18 cellular contexts compared by ENCODE assay signal in the genomic region with DNA sequence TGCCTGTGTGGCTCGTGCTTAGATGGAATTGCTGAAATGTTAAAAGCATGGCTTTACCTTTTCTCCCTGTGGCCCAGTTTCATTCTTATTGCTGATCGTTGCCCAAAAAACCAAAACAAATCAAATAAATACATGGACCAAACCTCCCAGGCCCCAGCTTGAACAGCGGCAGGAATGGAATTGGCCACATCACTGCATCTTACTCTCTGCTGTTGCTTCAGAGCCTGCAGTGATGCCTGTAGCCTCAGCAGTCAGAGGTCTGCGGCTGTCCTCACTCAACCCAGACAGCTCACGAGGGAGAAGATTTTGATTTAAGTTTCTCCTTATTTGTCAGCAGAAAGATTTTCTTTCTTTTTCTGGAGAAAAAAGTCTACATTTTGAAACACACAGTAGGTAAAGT.
"Had no signal": no experiment of that assay in that cellular context is flagged by ENCODE, and none has a peak within 500 bp of the region (broad histone marks: within the 10 kb centered on the region; RNA-seq: fewer than 3 reads in every experiment).

No MANE protein-coding gene starts in this region.

- H3K4me3 ChIP-seq: ascending aorta, lung, skin epidermis had no signal

- ATAC-seq: natural killer cell; stimulated activated naive CD8-positive, alpha-beta T cell treated with anti-CD3 and anti-CD28 coated beads, Interleukin-15, amount 100 ng/mL, for 72 hours had no signal

- H3K4me1 ChIP-seq: ascending aorta had no signal

- H3K36me3 ChIP-seq: ascending aorta, WERI-Rb-1 had no signal

- H3K27me3 ChIP-seq: ascending aorta had no signal

- H3K27ac ChIP-seq: ascending aorta, skin epidermis, WERI-Rb-1 had no signal

- DNase-seq: activated CD4-positive, alpha-beta T cell treated with anti-CD3 and anti-CD28 coated beads for 1 hour; activated CD8-positive, alpha-beta memory T cell treated with anti-CD3 and anti-CD28 coated beads for 24 hours; activated CD8-positive, alpha-beta memory T cell treated with anti-CD3 and anti-CD28 coated beads, Interleukin-2, amount 50 U/mL, for 48 hours; activated effector memory CD4-positive, alpha-beta T cell treated with anti-CD3 and anti-CD28 coated beads, Interleukin-2, amount 50 U/mL, for 16 hours; activated naive CD4-positive, alpha-beta T cell treated with anti-CD3 and anti-CD28 coated beads, Interleukin-2, amount 50 U/mL, for 16 hours; activated T-cell treated with anti-CD3 and anti-CD28 coated beads, Interleukin-2, amount 50 U/mL, for 48 hours; cortex of kidney; erythroblast; islet precursor cell; left colon; natural killer cell; nucleus accumbens; stimulated activated CD4-positive, alpha-beta T cell treated with anti-CD3 and anti-CD28 coated beads, Interleukin-2, amount 100 ng/mL, for 48 hours; stimulated activated naive CD8-positive, alpha-beta T cell treated with anti-CD3 and anti-CD28 coated beads, Interleukin-15, amount 100 ng/mL, for 72 hours; WERI-Rb-1 had no signal

- H3K9me3 ChIP-seq: ascending aorta had no signal
